1 cellular context compared by ENCODE assay signal in genomic region chr4:139299536-139299935, GRCh38.
TF ChIP-seq lines count a peak whose summit lies in the region.

No MANE protein-coding gene starts in this region.

TF ChIP-seq in H1, 55 proteins besides CTCF, POLR2A, EP300 and RAD21 (continued from another document):
- no peak for TF ChIP-seq RXRA (IDR thresholded peaks at IDR 0.05; ENCODE audit: insufficient read depth, low read depth, low read length)
- TF ChIP-seq RNF2 (IDR thresholded peaks at IDR 0.05; ENCODE audit: borderline replicate concordance, low read depth, low read length, missing control alignments, poor library complexity, severe bottlenecking): no peak
